Comparison of ENCODE assay signal across 24 cellular contexts in the genomic region with DNA sequence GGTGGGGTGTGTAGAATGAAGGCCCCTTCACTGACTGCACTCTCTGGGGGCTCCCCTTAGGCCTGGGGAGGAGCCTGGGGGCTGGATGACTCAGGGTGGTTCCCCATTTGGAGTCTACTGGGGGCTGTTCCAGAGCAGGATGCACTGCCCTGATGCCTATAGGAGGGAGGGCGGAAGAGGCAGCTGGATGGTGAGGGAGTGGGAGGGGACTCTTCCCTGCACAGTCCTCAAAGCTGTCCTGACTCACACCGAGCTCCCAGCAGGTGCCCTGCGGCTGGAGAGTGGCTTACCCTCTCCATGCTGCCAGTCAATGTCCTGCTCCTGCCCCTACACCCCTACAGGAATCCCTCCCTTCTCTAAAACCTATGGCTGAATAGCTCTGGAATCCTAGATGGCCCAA.
"Had no signal": no experiment of that assay in that cellular context is flagged by ENCODE, and none has a peak within 500 bp of the region (broad histone marks: within the 10 kb centered on the region; RNA-seq: fewer than 3 reads in every experiment).

No MANE protein-coding gene starts in this region.

- H3K36me3 ChIP-seq: adrenal gland had no signal

- H3K4me1 ChIP-seq: adrenal gland had no signal

- H3K27ac ChIP-seq: adrenal gland, RWPE1 had no signal

- H3K27me3 ChIP-seq: adrenal gland had no signal

- H3K9me3 ChIP-seq: adrenal gland had no signal

- DNase-seq: activated B cell treated with CpG ODN at 0.5 μM for 24 hours; activated CD4-positive, alpha-beta T cell treated with anti-CD3 and anti-CD28 coated beads for 1 hour; activated CD4-positive, alpha-beta T cell treated with anti-CD3 and anti-CD28 coated beads, Interleukin-2, amount 10 ng/mL, durations not matched to agents 24 days and 14 days; activated CD4-positive, alpha-beta T cell treated with anti-CD3 and anti-CD28 coated beads, Interleukin-2, amount 50 U/mL, for 48 hours; activated gamma-delta T cell; activated naive CD4-positive, alpha-beta T cell treated with anti-CD3 and anti-CD28 coated beads for 36 hours; activated T-cell treated with anti-CD3 and anti-CD28 coated beads for 4 hours; activated T-cell treated with anti-CD3 and anti-CD28 coated beads, Interleukin-2, amount 50 U/mL, for 48 hours; adrenal gland; anterior cingulate cortex; Kasumi-1; KBM-7; NCI-H1092; NCI-H1417; NCI-H1930; NCI-H2107; NCI-H2171 treated with DMSO at 0.1 percent for 48 hours; NCI-H510A; NCI-H526 treated with DMSO at 0.1 percent for 48 hours; NCI-H82; SHP77 had no signal

- ATAC-seq: activated T-helper 17 cell treated with anti-CD3 and anti-CD28 coated beads, Interleukin-2, amount 50 U/mL, for 72 hours; Panc1 had no signal

- H3K4me3 ChIP-seq: adrenal gland had no signal
